8 cellular contexts compared by ENCODE assay signal in the genomic region with DNA sequence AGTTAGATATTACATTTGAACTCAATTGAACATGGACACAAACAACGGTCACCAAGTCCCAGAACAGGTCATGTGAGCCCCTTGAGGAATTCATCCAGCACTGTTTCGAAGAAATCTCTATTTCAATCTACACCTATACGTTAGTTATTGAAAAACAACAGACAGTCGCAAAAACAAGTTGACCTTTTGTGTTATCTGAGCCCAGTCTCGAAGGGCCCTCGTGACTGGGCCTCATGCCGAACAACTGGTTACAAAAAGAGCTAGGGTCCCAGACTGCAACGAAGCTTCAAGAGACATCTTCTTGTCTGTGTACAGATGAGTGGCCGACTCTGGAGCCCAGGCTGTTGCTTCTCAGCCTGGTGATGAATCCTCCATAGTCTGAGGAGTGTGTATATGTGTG. TPM values are rescaled to one million over a fixed set of nuclear protein-coding genes. Genes with fewer than 3 reads are reported as not detected.
"Had no signal": no experiment of that assay in that cellular context is flagged by ENCODE, and none has a peak within 500 bp of the region (broad histone marks: within the 10 kb centered on the region; RNA-seq: fewer than 3 reads in every experiment).

No MANE protein-coding gene starts in this region.

- H3K4me3 ChIP-seq: GM12878 had no signal

- DNase-seq: GDM1, GF-D8 had no signal

- FAIRE-seq: G401.6, GM12878, GM12891, GM12892, GM19239 had no signal

RNA-seq across cellular contexts. Expression of a gene that starts 45.1 kb away (rescaled TPM):
- total RNA-seq: G401 had no signal
